In genomic region chr4:1746919-1747602, GRCh38 we compare ENCODE assay signal across 1 cellular context.
TF ChIP-seq lines count a peak whose summit lies in the region.

No MANE protein-coding gene starts in this region.

TF ChIP-seq in HepG2, 621 proteins besides CTCF, POLR2A, EP300 and RAD21 (continued from another document and continues in another):
- peak; percentile 72; the same call in 1 of the 2 replicates for TF ChIP-seq ZNF552 (CRISPR knock-in tag; IDR thresholded peaks at IDR 0.05; ENCODE audit: borderline replicate concordance)
- TF ChIP-seq FOSL2 (CRISPR knock-in tag; IDR thresholded peaks at IDR 0.05), result no peak
- no peak for TF ChIP-seq PAF1 (CRISPR knock-in tag; IDR thresholded peaks at IDR 0.05)
- no peak for TF ChIP-seq ZNF484 (CRISPR knock-in tag; IDR thresholded peaks at IDR 0.05; ENCODE audit: borderline replicate concordance, low read depth)
- TF ChIP-seq TCF12 (IDR thresholded peaks at IDR 0.05), result no peak
- 0 out of 2 replicates have a peak, but pooled peaks have one; percentile 35 for TF ChIP-seq TCF12 (CRISPR knock-in tag; IDR thresholded peaks at IDR 0.05)
- peak; percentile 70; the same call in 1 of the 2 replicates for TF ChIP-seq GFI1 (CRISPR knock-in tag; IDR thresholded peaks at IDR 0.05; ENCODE audit: borderline replicate concordance)
- TF ChIP-seq ZNF513 (CRISPR knock-in tag; conservative IDR thresholded peaks at IDR 0.05), result 0 out of 2 replicates have a peak, but pooled peaks have one; percentile 86
- TF ChIP-seq ZNF543 (CRISPR knock-in tag; IDR thresholded peaks at IDR 0.05), result peak; percentile 78
- peak; percentile 100 for TF ChIP-seq UBTF (CRISPR knock-in tag; IDR thresholded peaks at IDR 0.05)
- peak; percentile 17; the same call in 1 of the 2 replicates for TF ChIP-seq ZBTB3 (CRISPR knock-in tag; IDR thresholded peaks at IDR 0.05; ENCODE audit: borderline replicate concordance, low read depth)
- TF ChIP-seq SP4 (CRISPR knock-in tag; IDR thresholded peaks at IDR 0.05), result no peak
- peak; percentile 76 for TF ChIP-seq GATAD2A (CRISPR knock-in tag; IDR thresholded peaks at IDR 0.05)
- TF ChIP-seq SIN3A (IDR thresholded peaks at IDR 0.05; ENCODE audit: borderline replicate concordance, low read depth, low read length), result no peak
- TF ChIP-seq, protein P1, sequence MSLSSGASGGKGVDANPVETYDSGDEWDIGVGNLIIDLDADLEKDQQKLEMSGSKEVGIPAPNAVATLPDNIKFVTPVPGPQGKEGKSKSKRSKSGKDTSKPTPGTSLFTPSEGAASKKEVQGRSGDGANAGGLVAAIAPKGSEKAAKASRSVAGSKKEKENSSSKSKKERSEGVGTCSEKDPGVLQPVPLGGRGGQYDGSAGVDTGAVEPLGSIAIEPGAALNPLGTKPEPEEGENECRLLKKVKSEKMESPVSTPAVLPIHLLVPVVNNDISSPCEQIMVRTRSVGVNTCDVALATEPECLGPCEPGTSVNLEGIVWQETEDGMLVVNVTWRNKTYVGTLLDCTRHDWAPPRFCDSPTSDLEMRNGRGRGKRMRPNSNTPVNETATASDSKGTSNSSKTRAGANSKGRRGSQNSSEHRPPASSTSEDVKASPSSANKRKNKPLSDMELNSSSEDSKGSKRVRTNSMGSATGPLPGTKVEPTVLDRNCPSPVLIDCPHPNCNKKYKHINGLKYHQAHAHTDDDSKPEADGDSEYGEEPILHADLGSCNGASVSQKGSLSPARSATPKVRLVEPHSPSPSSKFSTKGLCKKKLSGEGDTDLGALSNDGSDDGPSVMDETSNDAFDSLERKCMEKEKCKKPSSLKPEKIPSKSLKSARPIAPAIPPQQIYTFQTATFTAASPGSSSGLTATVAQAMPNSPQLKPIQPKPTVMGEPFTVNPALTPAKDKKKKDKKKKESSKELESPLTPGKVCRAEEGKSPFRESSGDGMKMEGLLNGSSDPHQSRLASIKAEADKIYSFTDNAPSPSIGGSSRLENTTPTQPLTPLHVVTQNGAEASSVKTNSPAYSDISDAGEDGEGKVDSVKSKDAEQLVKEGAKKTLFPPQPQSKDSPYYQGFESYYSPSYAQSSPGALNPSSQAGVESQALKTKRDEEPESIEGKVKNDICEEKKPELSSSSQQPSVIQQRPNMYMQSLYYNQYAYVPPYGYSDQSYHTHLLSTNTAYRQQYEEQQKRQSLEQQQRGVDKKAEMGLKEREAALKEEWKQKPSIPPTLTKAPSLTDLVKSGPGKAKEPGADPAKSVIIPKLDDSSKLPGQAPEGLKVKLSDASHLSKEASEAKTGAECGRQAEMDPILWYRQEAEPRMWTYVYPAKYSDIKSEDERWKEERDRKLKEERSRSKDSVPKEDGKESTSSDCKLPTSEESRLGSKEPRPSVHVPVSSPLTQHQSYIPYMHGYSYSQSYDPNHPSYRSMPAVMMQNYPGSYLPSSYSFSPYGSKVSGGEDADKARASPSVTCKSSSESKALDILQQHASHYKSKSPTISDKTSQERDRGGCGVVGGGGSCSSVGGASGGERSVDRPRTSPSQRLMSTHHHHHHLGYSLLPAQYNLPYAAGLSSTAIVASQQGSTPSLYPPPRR (CRISPR knock-in tag; IDR thresholded peaks at IDR 0.05; ENCODE audit: borderline replicate concordance), result peak; percentile 80; the same call in 1 of the 2 replicates
- TF ChIP-seq, protein P2, sequence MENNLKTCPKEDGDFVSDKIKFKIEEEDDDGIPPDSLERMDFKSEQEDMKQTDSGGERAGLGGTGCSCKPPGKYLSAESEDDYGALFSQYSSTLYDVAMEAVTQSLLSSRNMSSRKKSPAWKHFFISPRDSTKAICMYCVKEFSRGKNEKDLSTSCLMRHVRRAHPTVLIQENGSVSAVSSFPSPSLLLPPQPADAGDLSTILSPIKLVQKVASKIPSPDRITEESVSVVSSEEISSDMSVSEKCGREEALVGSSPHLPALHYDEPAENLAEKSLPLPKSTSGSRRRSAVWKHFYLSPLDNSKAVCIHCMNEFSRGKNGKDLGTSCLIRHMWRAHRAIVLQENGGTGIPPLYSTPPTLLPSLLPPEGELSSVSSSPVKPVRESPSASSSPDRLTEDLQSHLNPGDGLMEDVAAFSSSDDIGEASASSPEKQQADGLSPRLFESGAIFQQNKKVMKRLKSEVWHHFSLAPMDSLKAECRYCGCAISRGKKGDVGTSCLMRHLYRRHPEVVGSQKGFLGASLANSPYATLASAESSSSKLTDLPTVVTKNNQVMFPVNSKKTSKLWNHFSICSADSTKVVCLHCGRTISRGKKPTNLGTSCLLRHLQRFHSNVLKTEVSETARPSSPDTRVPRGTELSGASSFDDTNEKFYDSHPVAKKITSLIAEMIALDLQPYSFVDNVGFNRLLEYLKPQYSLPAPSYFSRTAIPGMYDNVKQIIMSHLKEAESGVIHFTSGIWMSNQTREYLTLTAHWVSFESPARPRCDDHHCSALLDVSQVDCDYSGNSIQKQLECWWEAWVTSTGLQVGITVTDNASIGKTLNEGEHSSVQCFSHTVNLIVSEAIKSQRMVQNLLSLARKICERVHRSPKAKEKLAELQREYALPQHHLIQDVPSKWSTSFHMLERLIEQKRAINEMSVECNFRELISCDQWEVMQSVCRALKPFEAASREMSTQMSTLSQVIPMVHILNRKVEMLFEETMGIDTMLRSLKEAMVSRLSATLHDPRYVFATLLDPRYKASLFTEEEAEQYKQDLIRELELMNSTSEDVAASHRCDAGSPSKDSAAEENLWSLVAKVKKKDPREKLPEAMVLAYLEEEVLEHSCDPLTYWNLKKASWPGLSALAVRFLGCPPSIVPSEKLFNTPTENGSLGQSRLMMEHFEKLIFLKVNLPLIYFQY (CRISPR knock-in tag; IDR thresholded peaks at IDR 0.05; ENCODE audit: borderline replicate concordance), result no peak
- no peak for TF ChIP-seq HNF4G (IDR thresholded peaks at IDR 0.05; ENCODE audit: borderline replicate concordance, low read depth, low read length)
- peak; percentile 71; the same call in 1 of the 2 replicates for TF ChIP-seq HNF4G (CRISPR knock-in tag; IDR thresholded peaks at IDR 0.05; ENCODE audit: borderline replicate concordance, low read depth)
- TF ChIP-seq BATF2 (CRISPR knock-in tag; IDR thresholded peaks at IDR 0.05), result no peak
- TF ChIP-seq RNF2 (conservative IDR thresholded peaks at IDR 0.05; ENCODE audit: low read depth), result peak; percentile 87
- no peak for TF ChIP-seq ZNF7 (CRISPR knock-in tag; IDR thresholded peaks at IDR 0.05)
- peak; percentile 81; the same call in 1 of the 2 replicates for TF ChIP-seq ZNF101 (CRISPR knock-in tag; IDR thresholded peaks at IDR 0.05; ENCODE audit: borderline replicate concordance, low read depth)
- no peak for TF ChIP-seq ARNT (IDR thresholded peaks at IDR 0.05)
- TF ChIP-seq RFXANK (CRISPR knock-in tag; IDR thresholded peaks at IDR 0.05), result no peak
- no peak for TF ChIP-seq CREB3 (CRISPR knock-in tag; IDR thresholded peaks at IDR 0.05)
- no peak for TF ChIP-seq SOX13 (IDR thresholded peaks at IDR 0.05)
- peak in 1 of 2 experiments; percentile 47; a peak in 2 of 4 replicates for TF ChIP-seq SOX13 (CRISPR knock-in tag; conservative IDR thresholded peaks at IDR 0.05 in 1 of 2, IDR thresholded peaks at IDR 0.05 in 1 of 2)
- TF ChIP-seq ZBTB2 (CRISPR knock-in tag; IDR thresholded peaks at IDR 0.05; ENCODE audit: low read depth), result no peak
- peak; percentile 60; the same call in 1 of the 2 replicates for TF ChIP-seq ZMYM3 (CRISPR knock-in tag; IDR thresholded peaks at IDR 0.05)
- peak; percentile 40; the same call in 1 of the 2 replicates for TF ChIP-seq ZNF12 (CRISPR knock-in tag; IDR thresholded peaks at IDR 0.05)
- TF ChIP-seq, protein P3, sequence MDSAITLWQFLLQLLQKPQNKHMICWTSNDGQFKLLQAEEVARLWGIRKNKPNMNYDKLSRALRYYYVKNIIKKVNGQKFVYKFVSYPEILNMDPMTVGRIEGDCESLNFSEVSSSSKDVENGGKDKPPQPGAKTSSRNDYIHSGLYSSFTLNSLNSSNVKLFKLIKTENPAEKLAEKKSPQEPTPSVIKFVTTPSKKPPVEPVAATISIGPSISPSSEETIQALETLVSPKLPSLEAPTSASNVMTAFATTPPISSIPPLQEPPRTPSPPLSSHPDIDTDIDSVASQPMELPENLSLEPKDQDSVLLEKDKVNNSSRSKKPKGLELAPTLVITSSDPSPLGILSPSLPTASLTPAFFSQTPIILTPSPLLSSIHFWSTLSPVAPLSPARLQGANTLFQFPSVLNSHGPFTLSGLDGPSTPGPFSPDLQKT (CRISPR knock-in tag; IDR thresholded peaks at IDR 0.05; ENCODE audit: borderline replicate concordance), result no peak
- TF ChIP-seq, protein P4, sequence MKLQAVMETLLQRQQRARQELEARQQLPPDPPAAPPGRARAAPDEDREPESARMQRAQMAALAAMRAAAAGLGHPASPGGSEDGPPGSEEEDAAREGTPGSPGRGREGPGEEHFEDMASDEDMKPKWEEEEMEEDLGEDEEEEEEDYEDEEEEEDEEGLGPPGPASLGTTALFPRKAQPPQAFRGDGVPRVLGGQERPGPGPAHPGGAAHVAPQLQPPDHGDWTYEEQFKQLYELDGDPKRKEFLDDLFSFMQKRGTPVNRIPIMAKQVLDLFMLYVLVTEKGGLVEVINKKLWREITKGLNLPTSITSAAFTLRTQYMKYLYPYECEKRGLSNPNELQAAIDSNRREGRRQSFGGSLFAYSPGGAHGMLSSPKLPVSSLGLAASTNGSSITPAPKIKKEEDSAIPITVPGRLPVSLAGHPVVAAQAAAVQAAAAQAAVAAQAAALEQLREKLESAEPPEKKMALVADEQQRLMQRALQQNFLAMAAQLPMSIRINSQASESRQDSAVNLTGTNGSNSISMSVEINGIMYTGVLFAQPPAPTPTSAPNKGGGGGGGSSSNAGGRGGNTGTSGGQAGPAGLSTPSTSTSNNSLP (IDR thresholded peaks at IDR 0.05; ENCODE audit: low read depth, low read length), result no peak
